15 cellular contexts compared by ENCODE assay signal in the genomic region with DNA sequence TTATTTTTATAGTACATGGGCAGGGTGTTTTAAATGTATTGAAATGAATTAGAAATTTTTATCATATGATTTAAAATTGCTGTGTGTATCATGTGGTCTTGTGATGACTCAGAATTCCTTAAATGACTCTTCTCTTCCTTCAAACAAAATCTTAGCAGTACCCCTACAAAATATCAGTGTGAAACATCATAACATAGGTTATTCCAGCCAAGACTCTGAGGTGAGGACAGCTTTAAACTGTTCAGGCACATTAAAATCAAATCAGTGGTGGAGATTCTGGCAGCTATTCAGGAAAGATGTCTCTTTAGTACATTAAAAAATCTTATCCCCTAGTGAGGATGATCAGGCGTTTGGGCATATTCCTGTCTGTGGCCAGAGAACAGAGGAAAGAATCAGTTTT.
DNase-seq lines count a peak whose midpoint lies in the region; ATAC-seq and TF ChIP-seq lines count a peak whose summit lies in the region.
"Had no signal": no experiment of that assay in that cellular context is flagged by ENCODE, and none has a peak within 500 bp of the region (broad histone marks: within the 10 kb centered on the region; RNA-seq: fewer than 3 reads in every experiment).

No MANE protein-coding gene starts in this region.

- H3K9me3 Mint-ChIP-seq in CD4-positive, CD25-positive, alpha-beta regulatory T cell, result no peaks in the 10 kb centered on the region
- H3K9me3 Mint-ChIP-seq in GM23338, result no peaks in the 10 kb centered on the region
- H3K9me3 Mint-ChIP-seq: activated T-helper 2 cell treated with anti-CD3 and anti-CD28 coated beads, Interferon-gamma antibody, Interleukin-2, Interleukin-4, amounts not matched to agents 10 μg/mL and 5 μg/mL and 100 μg/mL, durations not matched to agents 14 hours and 24 hours and 36 hours had no signal

- POLR2A ChIA-PET in PC-3 (lab: Charles Lee; ENCODE audit: unreplicated experiment), result no interaction called here

- H3K4me1 ChIP-seq in CD4-positive, CD25-positive, alpha-beta regulatory T cell (ENCODE audit: control insufficient read depth, insufficient read depth, low read length, poor library complexity, severe bottlenecking), result no peaks in the 10 kb centered on the region
- H3K4me1 ChIP-seq in GM23338 (ENCODE audit: insufficient read depth), result peaks cover 12% of the 10 kb centered on the region; the same call in 1 of the 2 replicates
- peaks cover 68% of the 10 kb centered on the region for H3K4me1 ChIP-seq in PC-3 (ENCODE audit: insufficient read depth, low read length)
- no peaks in the 10 kb centered on the region for H3K4me1 ChIP-seq in colonic mucosa

- H3K4me3 ChIP-seq in CD4-positive, CD25-positive, alpha-beta regulatory T cell (ENCODE audit: low read depth, low read length), result no peak overlapping the region
- no peak overlapping the region for H3K4me3 ChIP-seq in GM23338
- H3K4me3 ChIP-seq in PC-3 (ENCODE audit: low read length), result no peak overlapping the region
- H3K4me3 ChIP-seq in colonic mucosa, result no peak overlapping the region
- H3K4me3 ChIP-seq: BLaER1 had no signal

- CTCF ChIA-PET in PC-3 (lab: Charles Lee), result no interaction called here

- H3K4me1 Mint-ChIP-seq in CD4-positive, CD25-positive, alpha-beta regulatory T cell, result peaks cover 5 to 24% (median 12%) of the 10 kb centered on the region in 4 donors
- peaks cover 22% of the 10 kb centered on the region; the same call in 2 of the 3 replicates for H3K4me1 Mint-ChIP-seq in GM23338

- H3K27ac Mint-ChIP-seq in CD4-positive, CD25-positive, alpha-beta regulatory T cell, result peak overlapping the region in 2 of 3 donors; percentile 21 to 47
- peak overlapping the region; percentile 80; the same call in 1 of the 2 replicates for H3K27ac Mint-ChIP-seq in GM23338
- H3K27ac Mint-ChIP-seq: activated T-helper 2 cell treated with anti-CD3 and anti-CD28 coated beads, Interferon-gamma antibody, Interleukin-2, Interleukin-4, amounts not matched to agents 10 μg/mL and 5 μg/mL and 100 μg/mL, durations not matched to agents 14 hours and 24 hours and 36 hours had no signal

- no TSS peak for BruUV-seq in PC-3 (replicated peaks; lab: Mats Ljungman, UMichigan)

- H3K36me3 ChIP-seq in CD4-positive, CD25-positive, alpha-beta regulatory T cell (ENCODE audit: control insufficient read depth, insufficient read depth, low read length), result peaks cover 50% of the 10 kb centered on the region
- H3K36me3 ChIP-seq in GM23338 (ENCODE audit: insufficient read depth), result peaks cover 5% of the 10 kb centered on the region; the same call in 1 of the 2 replicates
- H3K36me3 ChIP-seq in PC-3 (ENCODE audit: low read depth, low read length), result 0 out of 2 replicates have a peak, but pooled peaks cover 3% of the 10 kb centered on the region
- no peaks in the 10 kb centered on the region for H3K36me3 ChIP-seq in colonic mucosa

- DNase-seq in CD4-positive, CD25-positive, alpha-beta regulatory T cell, result peak in 1 of 3 donors; percentile 29
- DNase-seq in GM23338 (ENCODE audit: low spot score), result no peak
- DNase-seq in PC-3, result peak; percentile 27
- peak; percentile 46 for DNase-seq in fibroblast of peridontal ligament (ENCODE audit: extremely low read depth)
- DNase-seq in occipital lobe (lab: John Stamatoyannopoulos, UW), result no peak
- no peak for DNase-seq in posterior vena cava (ENCODE audit: low spot score)
- DNase-seq in NCI-H1417 treated with DMSO at 0.1 percent for 48 hours (lab: John Stamatoyannopoulos, UW), result no peak
- DNase-seq in colonic mucosa, result no peak
- DNase-seq: central memory CD4-positive, alpha-beta T cell; NCI-H1436; SHP77 treated with DMSO at 0.1 percent for 48 hours had no signal

- ATAC-seq in CD4-positive, CD25-positive, alpha-beta regulatory T cell (ENCODE audit: low read depth in 2 of 2), result no peak
- no peak for ATAC-seq in GM23338
- no peak for ATAC-seq in PC-3
- ATAC-seq: esophagus mucosa had no signal

- no peaks in the 10 kb centered on the region for H3K27me3 Mint-ChIP-seq in CD4-positive, CD25-positive, alpha-beta regulatory T cell
- no peaks in the 10 kb centered on the region for H3K27me3 Mint-ChIP-seq in GM23338 (ENCODE audit: insufficient read depth, low read depth, poor library complexity)

- H3K9me3 ChIP-seq in CD4-positive, CD25-positive, alpha-beta regulatory T cell (ENCODE audit: control insufficient read depth in 2 of 2, low read length in 2 of 2), result no peaks in the 10 kb centered on the region
- no peaks in the 10 kb centered on the region for H3K9me3 ChIP-seq in PC-3 (ENCODE audit: low read length)
- H3K9me3 ChIP-seq in colonic mucosa, result no peaks in the 10 kb centered on the region
- H3K9me3 ChIP-seq: BLaER1 had no signal

- intact Hi-C loops in PC-3 (cut with micrococcal nuclease), result no loop called here
- intact Hi-C loops in posterior vena cava (cut with DNase I), result no loop called here
- intact Hi-C loops in colonic mucosa (cut with DNase I), result no loop called here

- H3K79me2 ChIP-seq in GM23338 (replicated peaks; ENCODE audit: insufficient read depth) (no peaks in the 10 kb centered on the region), PC-3 (ENCODE audit: low read length) (no peaks in the 10 kb centered on the region)

- H3K9me2 ChIP-seq in GM23338 (ENCODE audit: insufficient read depth), result no peaks in the 10 kb centered on the region
- H3K9me2 ChIP-seq in PC-3 (replicated peaks; ENCODE audit: low read length), result no peaks in the 10 kb centered on the region

- H4K20me1 ChIP-seq in GM23338 (replicated peaks; ENCODE audit: insufficient read depth), result no peaks in the 10 kb centered on the region
- no peaks in the 10 kb centered on the region for H4K20me1 ChIP-seq in PC-3 (ENCODE audit: low read length)
- H4K20me1 ChIP-seq: BLaER1 had no signal

- H3F3A ChIP-seq in GM23338 (replicated peaks; ENCODE audit: low read depth) (no peaks in the 10 kb centered on the region), PC-3 (ENCODE audit: low read length, unreplicated experiment) (peaks cover 16% of the 10 kb centered on the region)

- H3K4me2 ChIP-seq in GM23338 (no peak overlapping the region), PC-3 (ENCODE audit: low read length) (peak overlapping the region; percentile 62)
- H3K4me2 ChIP-seq: BLaER1 had no signal

- H3K27ac ChIP-seq in CD4-positive, CD25-positive, alpha-beta regulatory T cell (ENCODE audit: insufficient read depth, low read length, poor library complexity, severe bottlenecking), result no peak overlapping the region
- H3K27ac ChIP-seq in GM23338 (ENCODE audit: low read depth), result no peak overlapping the region
- H3K27ac ChIP-seq in PC-3 (ENCODE audit: low read length), result peak overlapping the region; percentile 96
- no peak overlapping the region for H3K27ac ChIP-seq in colonic mucosa
- H3K27ac ChIP-seq: BLaER1, VCaP had no signal

- H3K4me3 Mint-ChIP-seq in CD4-positive, CD25-positive, alpha-beta regulatory T cell, result no peak overlapping the region
- H3K4me3 Mint-ChIP-seq in GM23338, result no peak overlapping the region

- no peak for TF ChIP-seq CTCF in GM23338 (conservative IDR thresholded peaks at IDR 0.05; ENCODE audit: low read depth in 2 of 2)
- TF ChIP-seq CTCF in PC-3 (conservative IDR thresholded peaks at IDR 0.05; ENCODE audit: low read depth, low read length), result no peak
- TF ChIP-seq CTCF in colonic mucosa (IDR thresholded peaks at IDR 0.05), result no peak

- no peak overlapping the region for H3K9ac ChIP-seq in PC-3 (ENCODE audit: low read length)
- H3K9ac ChIP-seq in colonic mucosa (ENCODE audit: low read depth in 2 of 2, low read length in 2 of 2), result no peak overlapping the region
- H3K9ac ChIP-seq: BLaER1 had no signal

- no peaks in the 10 kb centered on the region for H3K27me3 ChIP-seq in CD4-positive, CD25-positive, alpha-beta regulatory T cell (ENCODE audit: control insufficient read depth, insufficient read depth, low read length)
- H3K27me3 ChIP-seq in GM23338 (ENCODE audit: insufficient read depth) (no peaks in the 10 kb centered on the region), PC-3 (ENCODE audit: low read length) (no peaks in the 10 kb centered on the region), colonic mucosa (no peaks in the 10 kb centered on the region)
- H3K27me3 ChIP-seq: BLaER1 had no signal

- H2AFZ ChIP-seq in GM23338 (no peak overlapping the region), PC-3 (ENCODE audit: low read length) (no peak overlapping the region)

- peaks cover 73% of the 10 kb centered on the region for H3K36me3 Mint-ChIP-seq in CD4-positive, CD25-positive, alpha-beta regulatory T cell
- H3K36me3 Mint-ChIP-seq in GM23338 (ENCODE audit: low read depth), result peaks cover 42% of the 10 kb centered on the region

TF ChIP-seq in GM23338, 12 proteins besides CTCF, POLR2A, EP300 and RAD21 (continues in another document):
- TF ChIP-seq, protein P1, sequence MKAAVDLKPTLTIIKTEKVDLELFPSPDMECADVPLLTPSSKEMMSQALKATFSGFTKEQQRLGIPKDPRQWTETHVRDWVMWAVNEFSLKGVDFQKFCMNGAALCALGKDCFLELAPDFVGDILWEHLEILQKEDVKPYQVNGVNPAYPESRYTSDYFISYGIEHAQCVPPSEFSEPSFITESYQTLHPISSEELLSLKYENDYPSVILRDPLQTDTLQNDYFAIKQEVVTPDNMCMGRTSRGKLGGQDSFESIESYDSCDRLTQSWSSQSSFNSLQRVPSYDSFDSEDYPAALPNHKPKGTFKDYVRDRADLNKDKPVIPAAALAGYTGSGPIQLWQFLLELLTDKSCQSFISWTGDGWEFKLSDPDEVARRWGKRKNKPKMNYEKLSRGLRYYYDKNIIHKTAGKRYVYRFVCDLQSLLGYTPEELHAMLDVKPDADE (IDR thresholded peaks at IDR 0.05), result no peak
- no peak for TF ChIP-seq CREB1 (CRISPR knock-in tag; IDR thresholded peaks at IDR 0.05; ENCODE audit: low read depth)
- no peak for TF ChIP-seq EZH2phosphoT487 (IDR thresholded peaks at IDR 0.05; ENCODE audit: unreplicated experiment)
- TF ChIP-seq STAT1 (IDR thresholded peaks at IDR 0.05; ENCODE audit: unreplicated experiment), result no peak
- no peak for TF ChIP-seq POLR2AphosphoS5 (IDR thresholded peaks at IDR 0.05; ENCODE audit: low read depth)
- TF ChIP-seq ZNF114 (CRISPR knock-in tag; IDR thresholded peaks at IDR 0.05), result no peak

Comparison
In these comparisons a context has a peak if more than half of its experiments do, and no peak if none do; other contexts are left out.
1. DNase-seq: peak in PC-3 (single experiment) and fibroblast of peridontal ligament (single experiment); none in GM23338 (single experiment), occipital lobe (single experiment), posterior vena cava (single experiment), NCI-H1417 treated with DMSO at 0.1 percent for 48 hours (single experiment) and colonic mucosa (single experiment).